Comparison of ENCODE assay signal across 8 cellular contexts in genomic region chr1:243254927-243255790, GRCh38. TPM values are rescaled to one million over a fixed set of nuclear protein-coding genes. Genes with fewer than 3 reads are reported as not detected.
DNase-seq lines count a peak whose midpoint lies in the region; ATAC-seq lines count a peak whose summit lies in the region.

Gene CEP170, minus strand, starts transcription at chr1:243255281. Its CDS starts 30,001 bp downstream, at chr1:243225280.

- ATAC-seq in GM19043 (IDR thresholded peaks at IDR 0.05; ENCODE audit: low read depth, unreplicated experiment) (peak; percentile 43), HG03378 (IDR thresholded peaks at IDR 0.05; ENCODE audit: unreplicated experiment) (peak; percentile 48), left colon (peak; percentile 76)

- DNase-seq in AG20443 (ENCODE audit: low spot score) (peak; percentile 93), NCI-H460 (ENCODE audit: extremely low read depth, low read depth) (peak; percentile 98), left colon (peak; percentile 92 to 94)
- DNase-seq in activated CD4-positive, alpha-beta T cell treated with anti-CD3 and anti-CD28 coated beads for 4 hours, result peak; percentile 82 to 88
- DNase-seq in stimulated activated CD4-positive, alpha-beta T cell treated with anti-CD3 and anti-CD28 coated beads, Interleukin-1b, Interleukin-23, amount 100 ng/mL, for 48 hours, result peak; percentile 93

- intact Hi-C loops in left colon (cut with DNase I, micrococcal nuclease), result no loop called here

- H3K27ac ChIP-seq in cingulate gyrus (ENCODE audit: low read depth, low read length), result peak within 1 kb of the TSS; percentile 98

RNA-seq across cellular contexts. Expression of gene CEP170, which starts in this region (rescaled TPM):
- total RNA-seq in NCI-H460 (2014; rRNA removed; shearing (Covaris generic)), result 85.0 and 85.6 TPM in 2 replicates
- polyA plus RNA-seq in NCI-H460 (2014; cell fraction: nucleus; rRNA removed), result 60.4 and 107 TPM in 2 replicates
- total RNA-seq in left colon, result 10 to 100 TPM in 1 of 2 donors, 1 to 10 TPM in 1; 9.2 to 19.9 TPM

Comparison
In these comparisons a context has a peak if more than half of its experiments do, and no peak if none do; other contexts are left out.
1. Peak in every context shown above with its lines: DNase-seq, ATAC-seq and H3K27ac ChIP-seq.